In the genomic region with DNA sequence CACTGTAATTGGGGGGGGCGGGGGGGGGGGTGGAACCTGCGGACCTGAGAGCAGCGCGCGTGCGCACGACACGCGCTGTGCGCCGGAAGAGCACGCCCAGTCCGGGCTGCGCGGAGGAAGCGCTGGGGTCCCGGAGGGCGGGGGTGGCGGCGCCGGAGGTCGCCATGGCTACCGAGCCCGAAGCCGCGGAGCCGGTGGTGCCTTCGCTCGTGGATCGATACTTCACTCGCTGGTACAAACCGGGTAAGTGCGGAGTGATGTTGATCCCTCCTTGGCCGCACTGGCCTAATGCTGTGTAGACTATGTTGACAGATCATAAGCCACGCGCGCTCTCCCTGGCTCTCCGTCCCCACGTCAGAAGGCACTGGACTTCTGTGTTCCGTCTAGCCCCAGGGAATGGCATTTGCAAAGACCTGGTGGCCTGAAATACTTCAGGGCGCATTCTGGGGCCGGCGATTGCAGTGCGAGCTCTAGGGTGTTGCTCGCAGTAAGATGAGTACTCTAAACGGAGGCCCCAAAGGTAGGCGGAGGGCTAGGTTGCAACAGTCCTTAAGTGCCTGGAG, we compare ENCODE assay signal across 8 cellular contexts. TPM values are rescaled to one million over a fixed set of nuclear protein-coding genes. Genes with fewer than 3 reads are reported as not detected.
A peak's percentile ranks its signal among the peaks of the same experiment; 100 is the strongest.
DNase-seq lines count a peak whose midpoint lies in the region; ATAC-seq and TF ChIP-seq lines count a peak whose summit lies in the region.

A gene with protein sequence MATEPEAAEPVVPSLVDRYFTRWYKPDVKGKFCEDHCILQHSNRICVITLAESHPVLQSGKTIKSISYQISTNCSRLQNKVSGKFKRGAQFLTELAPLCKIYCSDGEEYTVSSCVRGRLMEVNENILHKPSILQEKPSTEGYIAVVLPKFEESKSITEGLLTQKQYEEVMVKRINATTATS (plus strand): TSS at position 78 of the 563 bp plus-strand sequence. CDS start 87 bp downstream, at position 165.

- no peaks in the 10 kb centered on the region for H3K27me3 ChIP-seq in colonic mucosa

- intact Hi-C loops in colonic mucosa (cut with DNase I) (no loop called here), left colon (cut with DNase I, micrococcal nuclease) (no loop called here)

- peak within 1 kb of the TSS; percentile 89 for H3K4me3 ChIP-seq in colonic mucosa

- H3K4me1 ChIP-seq in colonic mucosa, result peaks cover 8% of the 10 kb centered on the region

- H3K9ac ChIP-seq in colonic mucosa (ENCODE audit: low read depth in 2 of 2, low read length in 2 of 2), result peak within 1 kb of the TSS; percentile 80 to 98

- TF ChIP-seq CTCF in colonic mucosa (IDR thresholded peaks at IDR 0.05), result no peak

- H3K9me3 ChIP-seq in colonic mucosa, result no peaks in the 10 kb centered on the region

- ATAC-seq in GM18870 (IDR thresholded peaks at IDR 0.05; ENCODE audit: unreplicated experiment) (peak; percentile 62), HG03135 (IDR thresholded peaks at IDR 0.05; ENCODE audit: unreplicated experiment) (peak; percentile 82), left colon (peak; percentile 87)

- peak; percentile 95 for DNase-seq in AG08395 (ENCODE audit: low spot score)
- peak; percentile 85 for DNase-seq in NCI-H2227 treated with DMSO at 0.1 percent for 48 hours (lab: John Stamatoyannopoulos, UW)
- DNase-seq in activated CD4-positive, CD25-positive, alpha-beta regulatory T cell treated with anti-CD3 and anti-CD28 coated beads, Interleukin-2, amount 50 U/mL, for 72 hours, result peak; percentile 76
- DNase-seq in colonic mucosa, result peak; percentile 64
- DNase-seq in left colon, result peak; percentile 66 to 80
- peak; percentile 61 to 69 for DNase-seq in stimulated activated CD4-positive, alpha-beta T cell treated with anti-CD3 and anti-CD28 coated beads, Interleukin-1b, Interleukin-23, amount 100 ng/mL, for 4 hours (ENCODE audit: low read depth in 2 of 2)

- H3K36me3 ChIP-seq in colonic mucosa, result no peaks in the 10 kb centered on the region

- H3K27ac ChIP-seq in colonic mucosa, result peak within 1 kb of the TSS; percentile 84

RNA-seq across cellular contexts. Expression of the gene that starts here (rescaled TPM):
- total RNA-seq in colonic mucosa (10 to 100 TPM; 15.3 to 15.7 TPM), left colon (10 to 100 TPM; 11.0 to 13.9 TPM)

Comparison
In these comparisons a context has a peak if more than half of its experiments do, and no peak if none do; other contexts are left out.
1. Peak in every context shown above with its lines: DNase-seq, ATAC-seq, H3K4me3 ChIP-seq and H3K27ac ChIP-seq.